In the genomic region with DNA sequence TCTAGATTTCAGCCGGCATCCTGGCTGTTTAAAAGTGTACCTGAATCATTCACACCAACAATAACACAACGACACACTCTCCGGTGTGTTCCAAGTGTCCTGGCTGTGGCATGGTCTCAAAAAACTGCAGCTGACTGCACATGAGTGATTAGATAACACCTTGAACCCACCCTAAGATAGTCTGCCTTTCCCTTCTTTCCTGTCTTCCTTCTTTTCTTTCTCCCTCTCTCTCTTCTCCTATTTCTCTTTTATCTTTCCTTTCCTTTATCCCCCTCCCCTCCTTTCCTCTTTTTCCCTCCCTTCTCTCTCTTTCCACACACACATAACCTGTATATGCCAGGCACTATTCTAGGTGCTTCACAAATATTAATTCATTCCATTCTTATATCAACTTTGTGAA, we compare ENCODE assay signal across 8 cellular contexts. TPM values are rescaled to one million over a fixed set of nuclear protein-coding genes. Genes with fewer than 3 reads are reported as not detected.
DNase-seq lines count a peak whose midpoint lies in the region; ATAC-seq and TF ChIP-seq lines count a peak whose summit lies in the region.

No MANE protein-coding gene starts in this region.

- no peak for TF ChIP-seq POLR2A in HCT116 (IDR thresholded peaks at IDR 0.05; ENCODE audit: borderline replicate concordance, extremely low read depth, insufficient read depth, insufficient read length)
- no peak for TF ChIP-seq POLR2A in gastrocnemius medialis (IDR thresholded peaks at IDR 0.05)

- no TSS peak for BruUV-seq in HCT116 (replicated peaks; lab: Mats Ljungman, UMichigan)
- BruUV-seq in PC-3 (replicated peaks; lab: Mats Ljungman, UMichigan), result no TSS peak

- no peaks in the 10 kb centered on the region for H3K9me2 ChIP-seq in HCT116 (ENCODE audit: insufficient read depth)
- H3K9me2 ChIP-seq in PC-3 (replicated peaks; ENCODE audit: low read length), result no peaks in the 10 kb centered on the region

- H3K9ac ChIP-seq in HCT116 (ENCODE audit: low read length) (no peak overlapping the region), PC-3 (ENCODE audit: low read length) (no peak overlapping the region)

- intact Hi-C loops in HCT116 (cut with micrococcal nuclease), result loop anchor here (5.0 kb wide), 1 partner anchor 79 kb away; no protein-coding TSS in a partner anchor
- intact Hi-C loops in PC-3 (cut with micrococcal nuclease), result loop anchor here (5.0 kb wide), 1 partner anchor 79 kb away; no protein-coding TSS in a partner anchor
- intact Hi-C loops in gastrocnemius medialis (cut with DNase I; ENCODE audit: low total_unique reads), result loop anchor here (5.0 kb wide), 2 partner anchors 254 to 1279 kb away; partner anchors contain the start of genes MORF4L1 and MTHFS

- no peaks in the 10 kb centered on the region for H3F3A ChIP-seq in PC-3 (ENCODE audit: low read length, unreplicated experiment)

- H2AFZ ChIP-seq in HCT116 (ENCODE audit: low read depth, low read length, poor library complexity, severe bottlenecking) (no peak overlapping the region), PC-3 (ENCODE audit: low read length) (peak overlapping the region; percentile 85)

- H3K9me3 ChIP-seq in HCT116 (ENCODE audit: control insufficient read depth in 1 of 2, insufficient read depth in 1 of 2, low read depth in 1 of 2, low read length in 2 of 2) (no peaks in the 10 kb centered on the region), PC-3 (ENCODE audit: low read length) (no peaks in the 10 kb centered on the region), gastrocnemius medialis (no peaks in the 10 kb centered on the region)

- H3K4me2 ChIP-seq in HCT116 (ENCODE audit: low read length) (peak overlapping the region; percentile 76), PC-3 (ENCODE audit: low read length) (peak overlapping the region; percentile 87)

- no peak overlapping the region for H3K4me3 ChIP-seq in HCT116 (replicated peaks in 1 of 2; ENCODE audit: low read depth in 1 of 2, low read length in 2 of 2)
- H3K4me3 ChIP-seq in PC-3 (ENCODE audit: low read length), result peak overlapping the region; percentile 67; the same call in 1 of the 2 replicates
- peak overlapping the region; percentile 53 for H3K4me3 ChIP-seq in epithelial cell of proximal tubule (ENCODE audit: low read depth, low read length)
- peak overlapping the region in 3 of 4 donors; percentile 52 to 69 (median 64) for H3K4me3 ChIP-seq in gastrocnemius medialis

- ATAC-seq in HCT116, result no peak
- no peak for ATAC-seq in PC-3
- no peak for ATAC-seq in gastrocnemius medialis

- H3K27ac ChIP-seq in HCT116 (ENCODE audit: low read depth, low read length) (no peak overlapping the region), PC-3 (ENCODE audit: low read length) (no peak overlapping the region), gastrocnemius medialis (peak overlapping the region; percentile 84 to 89 (median 87))

- H3K36me3 ChIP-seq in HCT116 (ENCODE audit: control insufficient read depth in 1 of 2, insufficient read depth in 2 of 2, low read length in 2 of 2) (no peaks in the 10 kb centered on the region), PC-3 (ENCODE audit: low read depth, low read length) (no peaks in the 10 kb centered on the region), gastrocnemius medialis (no peaks in the 10 kb centered on the region)

- CTCF ChIA-PET in HCT116 (lab: Charles Lee), result no interaction called here
- CTCF ChIA-PET in PC-3 (lab: Charles Lee), result interaction anchor here (0.7 kb wide), 1 partner anchor 24 kb away, joined by 4 read pairs; no protein-coding TSS in a partner anchor

- H3K79me2 ChIP-seq in HCT116 (ENCODE audit: insufficient read depth, low read length), result no peaks in the 10 kb centered on the region
- peaks cover 27% of the 10 kb centered on the region for H3K79me2 ChIP-seq in PC-3 (ENCODE audit: low read length)

- no peak for TF ChIP-seq CTCF in HCT116 (IDR thresholded peaks at IDR 0.05 in 2 of 3, conservative IDR thresholded peaks at IDR 0.05 in 1 of 3; ENCODE audit: borderline replicate concordance in 1 of 3, insufficient read depth in 1 of 3, low read depth in 2 of 3, low read length in 2 of 3)
- no peak for TF ChIP-seq CTCF in PC-3 (conservative IDR thresholded peaks at IDR 0.05; ENCODE audit: low read depth, low read length)
- no peak for TF ChIP-seq CTCF in epithelial cell of proximal tubule (conservative IDR thresholded peaks at IDR 0.05; ENCODE audit: low read depth, low read length)
- no peak for TF ChIP-seq CTCF in gastrocnemius medialis (IDR thresholded peaks at IDR 0.05 in 4 of 5, conservative IDR thresholded peaks at IDR 0.05 in 1 of 5)

- no peaks in the 10 kb centered on the region for H4K20me1 ChIP-seq in HCT116 (ENCODE audit: insufficient read depth)
- no peaks in the 10 kb centered on the region for H4K20me1 ChIP-seq in PC-3 (ENCODE audit: low read length)

- in situ Hi-C loops in gastrocnemius medialis (cut with MboI; ENCODE audit: low sequenced_read_pairs in 4 of 4), result loop anchor here in 3 of 4 donors (25.0 kb wide), 2 partner anchors 89 to 239 kb away; partner anchors contain the start of gene ZFAND6 (in 1 of the 3)

- no peak for TF ChIP-seq RAD21 in HCT116 (IDR thresholded peaks at IDR 0.05; ENCODE audit: low read depth)

- H3K27me3 ChIP-seq in HCT116 (ENCODE audit: insufficient read depth, low read length), result no peaks in the 10 kb centered on the region
- H3K27me3 ChIP-seq in PC-3 (ENCODE audit: low read length), result no peaks in the 10 kb centered on the region
- H3K27me3 ChIP-seq in gastrocnemius medialis, result no peaks in the 10 kb centered on the region

- RAD21 ChIA-PET in HCT116 (lab: Charles Lee; ENCODE audit: low non-redundant PET in 1 of 2, low total read pairs in 2 of 2, uncharacterized antibody in 2 of 2, unreplicated experiment in 2 of 2), result no interaction called here

- H3K4me1 ChIP-seq in HCT116 (ENCODE audit: control insufficient read depth in 1 of 2, insufficient read depth in 2 of 2, low read length in 2 of 2) (peaks cover 12 to 25% of the 10 kb centered on the region in 2 experiments; a peak in 3 of 4 replicates), PC-3 (ENCODE audit: insufficient read depth, low read length) (peaks cover 9% of the 10 kb centered on the region; the same call in 1 of the 2 replicates), gastrocnemius medialis (peaks cover 38 to 45% of the 10 kb centered on the region in 2 donors)

- POLR2A ChIA-PET in HCT116 (lab: Charles Lee) (interaction anchor here (1.0 kb wide), 1 partner anchor 228 kb away, joined by 3 read pairs; no protein-coding TSS in a partner anchor), PC-3 (lab: Charles Lee; ENCODE audit: unreplicated experiment) (no interaction called here)

- DNase-seq in HCT116 (ENCODE audit: low read depth, low spot score), result no peak
- DNase-seq in PC-3, result no peak
- DNase-seq in epithelial cell of proximal tubule (ENCODE audit: low read depth), result no peak
- DNase-seq in gastrocnemius medialis, result no peak
- no peak for DNase-seq in SHP77 (lab: John Stamatoyannopoulos, UW)
- DNase-seq in NCI-H1436 (lab: John Stamatoyannopoulos, UW), result no peak
- no peak for DNase-seq in RKO (ENCODE audit: low spot score)
- no peak for DNase-seq in NCI-H446 treated with DMSO at 0.1 percent for 48 hours (lab: John Stamatoyannopoulos, UW)

TF ChIP-seq in HCT116, 20 proteins besides CTCF, POLR2A, EP300 and RAD21:
- TF ChIP-seq EZH2phosphoT487 (IDR thresholded peaks at IDR 0.05; ENCODE audit: borderline replicate concordance), result no peak
- no peak for TF ChIP-seq SP1 (IDR thresholded peaks at IDR 0.05; ENCODE audit: low read depth)
- TF ChIP-seq ELF1 (IDR thresholded peaks at IDR 0.05; ENCODE audit: borderline replicate concordance, low read depth), result no peak
TF ChIP-seq in HCT116: peak in this region for 0.

RNA-seq across cellular contexts. Expression of gene FAH, which starts 1.2 kb away (rescaled TPM):
- total RNA-seq in HCT116 (2021; ENCODE audit: unreplicated experiment), result 20.0 TPM
- 18.3 and 21.3 TPM in 2 replicates for polyA plus RNA-seq in HCT116 (2012)
- total RNA-seq in PC-3 (2014; rRNA removed), result 55.4 and 59.4 TPM in 2 replicates
- total RNA-seq in epithelial cell of proximal tubule, result 20.4 and 41.4 TPM in 2 replicates
- total RNA-seq in gastrocnemius medialis, result 10 to 100 TPM in 3 of 4 donors, 1 to 10 TPM in 1; 7.7 to 16.7 (median 12.3) TPM

Comparison
In these comparisons a context has a peak if more than half of its experiments do, and no peak if none do; other contexts are left out.
1. H3K27ac ChIP-seq: peak in gastrocnemius medialis (4 of 4); none in HCT116 (single experiment) and PC-3 (single experiment).
2. H3K4me3 ChIP-seq: peak in PC-3 (single experiment), epithelial cell of proximal tubule (single experiment) and gastrocnemius medialis (3 of 4); none in HCT116 (0 of 2).